In genomic region chr1:24150228-24151174, GRCh38 we compare ENCODE assay signal across 8 cellular contexts. TPM values are rescaled to one million over a fixed set of nuclear protein-coding genes. Genes with fewer than 3 reads are reported as not detected.
A peak's percentile ranks its signal among the peaks of the same experiment; 100 is the strongest.
DNase-seq lines count a peak whose midpoint lies in the region; ATAC-seq and TF ChIP-seq lines count a peak whose summit lies in the region.

No MANE protein-coding gene starts in this region.

- peaks cover 0 to 4% of the 10 kb centered on the region in 2 donors for H3K27me3 ChIP-seq in duodenal mucosa (ENCODE audit: control insufficient read depth in 1 of 2, insufficient read depth in 2 of 2, low read length in 2 of 2)
- H3K27me3 ChIP-seq in liver (ENCODE audit: control insufficient read depth in 4 of 4, insufficient read depth in 4 of 4, low read length in 3 of 4): no peaks in the 10 kb centered on the region

- DNase-seq in EH (ENCODE audit: low read depth) (peak; percentile 74), NCI-H748 treated with DMSO at 0.1 percent for 48 hours (lab: John Stamatoyannopoulos, UW) (peak; percentile 53)
- DNase-seq in activated CD4-positive, alpha-beta T cell treated with anti-CD3 and anti-CD28 coated beads, Interleukin-2, amount 50 U/mL, for 48 hours: peak; percentile 96 to 97
- DNase-seq in stimulated activated CD4-positive, alpha-beta T cell treated with anti-CD3 and anti-CD28 coated beads, Interleukin-2, amount 100 ng/mL, for 48 hours: peak; percentile 95 to 96

- H3K4me3 ChIP-seq in duodenal mucosa (ENCODE audit: low read depth in 1 of 2, low read length in 2 of 2) (peak overlapping the region; percentile 48 to 63), liver (ENCODE audit: low read depth in 1 of 3, low read length in 3 of 3) (peak overlapping the region in 1 of 3 donors; percentile 16)

- WGBS in liver: 13% methylated on average over 36 of the region's 36 CpGs

- H3K9me3 ChIP-seq in duodenal mucosa (ENCODE audit: control insufficient read depth in 1 of 2, low read length in 2 of 2) (no peaks in the 10 kb centered on the region), liver (ENCODE audit: control insufficient read depth in 4 of 4, low read length in 3 of 4) (no peaks in the 10 kb centered on the region)

- H3K36me3 ChIP-seq in duodenal mucosa (ENCODE audit: control insufficient read depth in 1 of 2, insufficient read depth in 2 of 2, low read length in 2 of 2) (no peaks in the 10 kb centered on the region), liver (ENCODE audit: control insufficient read depth in 4 of 4, insufficient read depth in 3 of 4, low read depth in 1 of 4, low read length in 3 of 4) (no peaks in the 10 kb centered on the region)

- TF ChIP-seq RAD21 in liver (IDR thresholded peaks at IDR 0.05): peak; percentile 78 to 91

- peak; percentile 51 for ATAC-seq in HG03565 (IDR thresholded peaks at IDR 0.05; ENCODE audit: unreplicated experiment)
- no peak for ATAC-seq in GM18870 (IDR thresholded peaks at IDR 0.05; ENCODE audit: unreplicated experiment)

- H3K9ac ChIP-seq in duodenal mucosa (ENCODE audit: low read depth in 1 of 2, low read length in 2 of 2) (peak overlapping the region; percentile 35 to 48), liver (ENCODE audit: low read depth in 1 of 2, low read length in 2 of 2) (no peak overlapping the region)

- H3K27ac ChIP-seq in duodenal mucosa (ENCODE audit: low read depth, low read length) (peak overlapping the region; percentile 38), liver (ENCODE audit: low read depth in 1 of 2, low read length in 2 of 2) (peak overlapping the region in 1 of 2 donors; percentile 43)

- H3K4me1 ChIP-seq in duodenal mucosa (ENCODE audit: control insufficient read depth in 1 of 2, insufficient read depth in 2 of 2, low read length in 2 of 2) (peaks cover 17 to 20% of the 10 kb centered on the region in 2 donors), liver (ENCODE audit: control insufficient read depth in 4 of 4, insufficient read depth in 4 of 4, low read length in 3 of 4) (peaks cover 0 to 21% (median 10%) of the 10 kb centered on the region in 4 donors)

- TF ChIP-seq CTCF in liver (IDR thresholded peaks at IDR 0.05; ENCODE audit: low read depth, low read length, missing input control): peak; percentile 88

TF ChIP-seq in liver, 16 proteins besides CTCF, POLR2A, EP300 and RAD21:
- TF ChIP-seq, protein P1, sequence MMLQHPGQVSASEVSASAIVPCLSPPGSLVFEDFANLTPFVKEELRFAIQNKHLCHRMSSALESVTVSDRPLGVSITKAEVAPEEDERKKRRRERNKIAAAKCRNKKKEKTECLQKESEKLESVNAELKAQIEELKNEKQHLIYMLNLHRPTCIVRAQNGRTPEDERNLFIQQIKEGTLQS (IDR thresholded peaks at IDR 0.05): no peak
- TF ChIP-seq FOXA1 (IDR thresholded peaks at IDR 0.05) (no peak), HNF4A (conservative IDR thresholded peaks at IDR 0.05) (peak in 1 of 2 donors; percentile 39), NR2F2 (IDR thresholded peaks at IDR 0.05) (no peak), RXRA (IDR thresholded peaks at IDR 0.05) (peak; percentile 20 to 59), GABPA (IDR thresholded peaks at IDR 0.05 in 1 of 2, conservative IDR thresholded peaks at IDR 0.05 in 1 of 2) (no peak), HNF4G (IDR thresholded peaks at IDR 0.05) (no peak), TAF1 (conservative IDR thresholded peaks at IDR 0.05) (no peak), SP1 (IDR thresholded peaks at IDR 0.05) (no peak), YY1 (IDR thresholded peaks at IDR 0.05) (peak; percentile 18), EGR1 (IDR thresholded peaks at IDR 0.05; ENCODE audit: low read depth in 2 of 2) (no peak), JUND (IDR thresholded peaks at IDR 0.05) (no peak), FOXA2 (IDR thresholded peaks at IDR 0.05) (no peak)
- TF ChIP-seq, protein P2, sequence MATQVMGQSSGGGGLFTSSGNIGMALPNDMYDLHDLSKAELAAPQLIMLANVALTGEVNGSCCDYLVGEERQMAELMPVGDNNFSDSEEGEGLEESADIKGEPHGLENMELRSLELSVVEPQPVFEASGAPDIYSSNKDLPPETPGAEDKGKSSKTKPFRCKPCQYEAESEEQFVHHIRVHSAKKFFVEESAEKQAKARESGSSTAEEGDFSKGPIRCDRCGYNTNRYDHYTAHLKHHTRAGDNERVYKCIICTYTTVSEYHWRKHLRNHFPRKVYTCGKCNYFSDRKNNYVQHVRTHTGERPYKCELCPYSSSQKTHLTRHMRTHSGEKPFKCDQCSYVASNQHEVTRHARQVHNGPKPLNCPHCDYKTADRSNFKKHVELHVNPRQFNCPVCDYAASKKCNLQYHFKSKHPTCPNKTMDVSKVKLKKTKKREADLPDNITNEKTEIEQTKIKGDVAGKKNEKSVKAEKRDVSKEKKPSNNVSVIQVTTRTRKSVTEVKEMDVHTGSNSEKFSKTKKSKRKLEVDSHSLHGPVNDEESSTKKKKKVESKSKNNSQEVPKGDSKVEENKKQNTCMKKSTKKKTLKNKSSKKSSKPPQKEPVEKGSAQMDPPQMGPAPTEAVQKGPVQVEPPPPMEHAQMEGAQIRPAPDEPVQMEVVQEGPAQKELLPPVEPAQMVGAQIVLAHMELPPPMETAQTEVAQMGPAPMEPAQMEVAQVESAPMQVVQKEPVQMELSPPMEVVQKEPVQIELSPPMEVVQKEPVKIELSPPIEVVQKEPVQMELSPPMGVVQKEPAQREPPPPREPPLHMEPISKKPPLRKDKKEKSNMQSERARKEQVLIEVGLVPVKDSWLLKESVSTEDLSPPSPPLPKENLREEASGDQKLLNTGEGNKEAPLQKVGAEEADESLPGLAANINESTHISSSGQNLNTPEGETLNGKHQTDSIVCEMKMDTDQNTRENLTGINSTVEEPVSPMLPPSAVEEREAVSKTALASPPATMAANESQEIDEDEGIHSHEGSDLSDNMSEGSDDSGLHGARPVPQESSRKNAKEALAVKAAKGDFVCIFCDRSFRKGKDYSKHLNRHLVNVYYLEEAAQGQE (IDR thresholded peaks at IDR 0.05): no peak
- TF ChIP-seq, protein P3, sequence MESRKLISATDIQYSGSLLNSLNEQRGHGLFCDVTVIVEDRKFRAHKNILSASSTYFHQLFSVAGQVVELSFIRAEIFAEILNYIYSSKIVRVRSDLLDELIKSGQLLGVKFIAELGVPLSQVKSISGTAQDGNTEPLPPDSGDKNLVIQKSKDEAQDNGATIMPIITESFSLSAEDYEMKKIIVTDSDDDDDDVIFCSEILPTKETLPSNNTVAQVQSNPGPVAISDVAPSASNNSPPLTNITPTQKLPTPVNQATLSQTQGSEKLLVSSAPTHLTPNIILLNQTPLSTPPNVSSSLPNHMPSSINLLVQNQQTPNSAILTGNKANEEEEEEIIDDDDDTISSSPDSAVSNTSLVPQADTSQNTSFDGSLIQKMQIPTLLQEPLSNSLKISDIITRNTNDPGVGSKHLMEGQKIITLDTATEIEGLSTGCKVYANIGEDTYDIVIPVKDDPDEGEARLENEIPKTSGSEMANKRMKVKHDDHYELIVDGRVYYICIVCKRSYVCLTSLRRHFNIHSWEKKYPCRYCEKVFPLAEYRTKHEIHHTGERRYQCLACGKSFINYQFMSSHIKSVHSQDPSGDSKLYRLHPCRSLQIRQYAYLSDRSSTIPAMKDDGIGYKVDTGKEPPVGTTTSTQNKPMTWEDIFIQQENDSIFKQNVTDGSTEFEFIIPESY (IDR thresholded peaks at IDR 0.05): no peak
- TF ChIP-seq, protein P4, sequence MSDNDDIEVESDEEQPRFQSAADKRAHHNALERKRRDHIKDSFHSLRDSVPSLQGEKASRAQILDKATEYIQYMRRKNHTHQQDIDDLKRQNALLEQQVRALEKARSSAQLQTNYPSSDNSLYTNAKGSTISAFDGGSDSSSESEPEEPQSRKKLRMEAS (IDR thresholded peaks at IDR 0.05): peak; percentile 8

RNA-seq across cellular contexts. Expression of gene IL22RA1, which starts 7.6 kb away (rescaled TPM):
- 1 to 10 TPM; 2.1 to 4.5 TPM for total RNA-seq in liver
- 1 to 10 TPM; 3.4 to 3.5 TPM for polyA plus RNA-seq in liver

RNA-seq across cellular contexts. Expression of gene IFNLR1, which starts 36.6 kb away (rescaled TPM):
- total RNA-seq in liver: 1 to 10 TPM; 2.2 to 6.4 TPM
- polyA plus RNA-seq in liver: 1 to 10 TPM; 2.9 to 4.1 TPM

RNA-seq across cellular contexts. Expression of gene MYOM3, which starts 38.6 kb away (rescaled TPM):
- total RNA-seq in liver: under 1 TPM; 0.05 to 0.17 TPM
- under 1 TPM in 1 of 2 donors, not detected in 1; 0.01 TPM for polyA plus RNA-seq in liver

Comparison
In these comparisons a context has a peak if more than half of its experiments do, and no peak if none do; other contexts are left out.
1. H3K9ac ChIP-seq: peak in duodenal mucosa (2 of 2); none in liver (0 of 2).
2. Peak in every context shown above with its lines, with median percentiles within 50 percentile points of each other: DNase-seq.